ENCODE assay signal across 8 cellular contexts in genomic region chr14:95515080-95515489, GRCh38. TPM values are rescaled to one million over a fixed set of nuclear protein-coding genes. Genes with fewer than 3 reads are reported as not detected.
DNase-seq lines count a peak whose midpoint lies in the region; ATAC-seq and TF ChIP-seq lines count a peak whose summit lies in the region.

No MANE protein-coding gene starts in this region.

- H3K9ac ChIP-seq in skeletal muscle tissue (ENCODE audit: low read depth in 1 of 3, low read length in 3 of 3): peak overlapping the region; percentile 40 to 75 (median 69)

- H3K27me3 Mint-ChIP-seq in CD14-positive monocyte (ENCODE audit: low read depth in 3 of 3): peaks cover 0 to 4% (median 0%) of the 10 kb centered on the region in 3 donors
- no peaks in the 10 kb centered on the region; the same call in 1 of the 2 replicates for H3K27me3 Mint-ChIP-seq in HFFc6 (ENCODE audit: insufficient read depth)
- H3K27me3 Mint-ChIP-seq in activated naive CD8-positive, alpha-beta T cell treated with anti-CD3 and anti-CD28 coated beads, Interleukin-2, amount 50 U/mL, for 24 hours: no peaks in the 10 kb centered on the region

- intact Hi-C loops in CD14-positive monocyte (cut with micrococcal nuclease): loop anchor here (10.0 kb wide), 2 partner anchors 200 to 360 kb away; partner anchors contain the start of genes CLMN (in 1 of the 2) and DICER1 (in 1 of the 2)
- intact Hi-C loops in right cardiac atrium (cut with DNase I): no loop called here

- H3K4me3 Mint-ChIP-seq in CD14-positive monocyte (peak overlapping the region; percentile 86 to 95), HFFc6 (peak overlapping the region; percentile 94)
- H3K4me3 Mint-ChIP-seq in activated naive CD8-positive, alpha-beta T cell treated with anti-CD3 and anti-CD28 coated beads, Interleukin-2, amount 50 U/mL, for 24 hours: peak overlapping the region; percentile 87

- H3K4me1 ChIP-seq in right cardiac atrium (ENCODE audit: control insufficient read depth, insufficient read depth, low read length): peaks cover 29% of the 10 kb centered on the region
- H3K4me1 ChIP-seq in skeletal muscle tissue (ENCODE audit: control insufficient read depth in 3 of 3, insufficient read depth in 3 of 3, low read length in 3 of 3): peaks cover 56 to 66% (median 61%) of the 10 kb centered on the region in 3 donors

- H3K27ac ChIP-seq in right cardiac atrium (ENCODE audit: low read length): peak overlapping the region; percentile 62
- H3K27ac ChIP-seq in skeletal muscle tissue (ENCODE audit: low read depth, low read length): peak overlapping the region; percentile 73

- no peak for TF ChIP-seq CTCF in CD14-positive monocyte (IDR thresholded peaks at IDR 0.05)
- TF ChIP-seq CTCF in HFFc6 (IDR thresholded peaks at IDR 0.05): no peak

- H3K36me3 Mint-ChIP-seq in CD14-positive monocyte (peaks cover 19 to 24% of the 10 kb centered on the region in 2 donors), HFFc6 (ENCODE audit: low read depth) (peaks cover 3% of the 10 kb centered on the region; the same call in 1 of the 2 replicates)
- H3K36me3 Mint-ChIP-seq in activated naive CD8-positive, alpha-beta T cell treated with anti-CD3 and anti-CD28 coated beads, Interleukin-2, amount 50 U/mL, for 24 hours (ENCODE audit: low read depth): peaks cover 7% of the 10 kb centered on the region

- H3K9me3 ChIP-seq in right cardiac atrium (ENCODE audit: control insufficient read depth, low read length): no peaks in the 10 kb centered on the region
- no peaks in the 10 kb centered on the region for H3K9me3 ChIP-seq in skeletal muscle tissue (ENCODE audit: control insufficient read depth in 3 of 3, low read length in 3 of 3)

- H3K9me3 Mint-ChIP-seq in CD14-positive monocyte: no peaks in the 10 kb centered on the region
- H3K9me3 Mint-ChIP-seq in HFFc6: no peaks in the 10 kb centered on the region
- no peaks in the 10 kb centered on the region for H3K9me3 Mint-ChIP-seq in activated naive CD8-positive, alpha-beta T cell treated with anti-CD3 and anti-CD28 coated beads, Interleukin-2, amount 50 U/mL, for 24 hours

- DNase-seq in CD14-positive monocyte (ENCODE audit: low spot score) (no peak), HFFc6 (no peak), right cardiac atrium (peak; percentile 59 to 91 (median 90)), inferior parietal cortex (ENCODE audit: extremely low spot score) (no peak), SK-N-DZ (ENCODE audit: low spot score) (no peak)
- DNase-seq in activated naive CD8-positive, alpha-beta T cell treated with anti-CD3 and anti-CD28 coated beads, Interleukin-2, amount 50 U/mL, for 24 hours: no peak

- no peaks in the 10 kb centered on the region for H3K36me3 ChIP-seq in skeletal muscle tissue (ENCODE audit: control insufficient read depth in 3 of 3, insufficient read depth in 3 of 3, low read length in 3 of 3)

- H3K4me1 Mint-ChIP-seq in CD14-positive monocyte: peaks cover 80% of the 10 kb centered on the region
- peaks cover 79% of the 10 kb centered on the region for H3K4me1 Mint-ChIP-seq in HFFc6 (ENCODE audit: low read depth)
- peaks cover 75% of the 10 kb centered on the region for H3K4me1 Mint-ChIP-seq in activated naive CD8-positive, alpha-beta T cell treated with anti-CD3 and anti-CD28 coated beads, Interleukin-2, amount 50 U/mL, for 24 hours

- H3K4me3 ChIP-seq in right cardiac atrium (ENCODE audit: low read length) (peak overlapping the region; percentile 77), skeletal muscle tissue (ENCODE audit: low read length in 3 of 3) (peak overlapping the region; percentile 76 to 84 (median 79))

- no peaks in the 10 kb centered on the region for H3K27me3 ChIP-seq in right cardiac atrium (ENCODE audit: control insufficient read depth, insufficient read depth)
- H3K27me3 ChIP-seq in skeletal muscle tissue (ENCODE audit: control insufficient read depth in 3 of 3, insufficient read depth in 3 of 3, low read length in 3 of 3): no peaks in the 10 kb centered on the region

- peak overlapping the region; percentile 88 to 96 (median 95) for H3K27ac Mint-ChIP-seq in CD14-positive monocyte
- H3K27ac Mint-ChIP-seq in HFFc6: peak overlapping the region; percentile 64
- no peak overlapping the region for H3K27ac Mint-ChIP-seq in activated naive CD8-positive, alpha-beta T cell treated with anti-CD3 and anti-CD28 coated beads, Interleukin-2, amount 50 U/mL, for 24 hours

- no peak for ATAC-seq in activated naive CD8-positive, alpha-beta T cell treated with anti-CD3 and anti-CD28 coated beads, Interleukin-2, amount 50 U/mL, for 24 hours
- ATAC-seq in right cardiac atrium: peak; percentile 22 to 58
- ATAC-seq in HG03457 (IDR thresholded peaks at IDR 0.05; ENCODE audit: unreplicated experiment): no peak

- WGBS in right cardiac atrium: 11% methylated on average over 9 of the region's 9 CpGs

RNA-seq across cellular contexts. Expression of gene SYNE3, which starts 1.4 kb away (rescaled TPM):
- polyA plus RNA-seq in CD14-positive monocyte (1 to 10 TPM; 2.6 to 3.5 TPM), right cardiac atrium (5.2 TPM)
- 10 to 100 TPM; 14.8 to 20.4 (median 16.3) TPM for total RNA-seq in HFFc6 (2021; fragmentation: NEBNext Ultra II Directional; extraction: Animal tissue kit (Norgen Biotek cat#: 25700))
- total RNA-seq in right cardiac atrium (10 to 100 TPM; 12.1 to 18.0 (median 14.8) TPM), skeletal muscle tissue (21.4 TPM)
- 0.63 and 0.71 TPM in 2 replicates for polyA plus RNA-seq in SK-N-DZ (2014; cell fraction: cytosol; rRNA removed)
- 0.58 and 0.70 TPM in 2 replicates for polyA plus RNA-seq in SK-N-DZ (2014; cell fraction: nucleus; rRNA removed)

RNA-seq across cellular contexts. Expression of gene GLRX5, which starts 19.8 kb away (rescaled TPM):
- 10 to 100 TPM; 31.1 to 43.1 TPM for polyA plus RNA-seq in CD14-positive monocyte
- total RNA-seq in HFFc6 (2021; fragmentation: NEBNext Ultra II Directional; extraction: Animal tissue kit (Norgen Biotek cat#: 25700)): 10 to 100 TPM; 38.7 to 47.2 (median 43.8) TPM
- 10 to 100 TPM; 78.1 to 82.4 (median 78.7) TPM for total RNA-seq in right cardiac atrium
- polyA plus RNA-seq in right cardiac atrium: 111 TPM
- 74.1 TPM for total RNA-seq in skeletal muscle tissue
- polyA plus RNA-seq in SK-N-DZ (2014; cell fraction: cytosol; rRNA removed): 63.9 and 66.4 TPM in 2 replicates
- polyA plus RNA-seq in SK-N-DZ (2014; cell fraction: nucleus; rRNA removed): 18.0 and 33.6 TPM in 2 replicates

Comparison
In these comparisons a context has a peak if more than half of its experiments do, and no peak if none do; other contexts are left out.
1. DNase-seq: peak in right cardiac atrium (3 of 3); none in CD14-positive monocyte (single experiment), HFFc6 (single experiment), activated naive CD8-positive, alpha-beta T cell treated with anti-CD3 and anti-CD28 coated beads, Interleukin-2, amount 50 U/mL, for 24 hours (single experiment), inferior parietal cortex (single experiment) and SK-N-DZ (single experiment).
2. ATAC-seq: peak in right cardiac atrium (2 of 2); none in activated naive CD8-positive, alpha-beta T cell treated with anti-CD3 and anti-CD28 coated beads, Interleukin-2, amount 50 U/mL, for 24 hours (single experiment) and HG03457 (single experiment).
3. intact Hi-C loops: an anchor here in CD14-positive monocyte (10.0 kb wide); none called in right cardiac atrium.
4. Peak in every context shown above with its lines, with median percentiles within 50 percentile points of each other: H3K4me3 Mint-ChIP-seq.